8 cellular contexts compared by ENCODE assay signal in the genomic region with DNA sequence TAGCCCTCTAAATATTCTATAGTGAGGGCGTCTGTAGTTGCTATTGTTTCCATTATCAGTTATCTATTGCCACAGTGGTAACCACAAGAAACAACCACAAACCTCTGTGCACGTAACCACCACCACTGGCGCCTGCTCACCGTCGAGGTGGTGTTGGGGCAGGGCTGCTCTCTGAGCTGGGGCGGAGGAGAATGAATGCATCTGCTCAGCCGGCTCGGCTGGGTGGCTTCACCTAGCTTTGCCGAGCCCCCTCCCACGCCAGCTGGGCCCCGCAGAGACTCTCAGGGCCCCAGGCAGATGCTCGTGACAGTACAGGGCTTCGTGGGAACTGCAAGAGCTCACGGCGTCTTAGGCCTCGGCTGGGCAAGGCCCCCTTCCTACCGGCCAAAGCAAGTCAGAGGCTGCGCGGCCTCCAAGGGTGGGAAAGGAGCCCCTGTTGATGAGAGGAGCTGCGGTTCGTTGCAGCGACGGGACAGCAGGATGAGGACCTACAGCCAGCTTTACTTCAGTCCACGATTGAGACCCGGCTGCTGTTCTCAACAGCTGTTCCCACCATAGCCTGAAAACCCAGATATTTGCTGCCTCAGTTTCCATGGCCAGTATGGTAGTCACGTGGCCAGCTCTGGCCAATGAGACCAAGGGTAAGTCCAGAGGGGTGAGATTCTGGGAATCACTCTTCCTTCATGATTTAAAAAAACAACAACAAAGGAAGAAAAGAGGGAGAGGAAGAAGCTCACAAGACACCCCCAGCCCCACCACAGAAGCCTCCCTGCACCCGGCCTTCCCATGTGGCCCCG.
DNase-seq lines count a peak whose midpoint lies in the region; ATAC-seq and TF ChIP-seq lines count a peak whose summit lies in the region.

No MANE protein-coding gene starts in this region.

- H3K4me1 Mint-ChIP-seq in activated B cell treated with CpG ODN at 0.5 μM for 24 hours (peaks cover 11% of the 10 kb centered on the region), endodermal cell (no peaks in the 10 kb centered on the region), CD14-positive monocyte (peaks cover 7% of the 10 kb centered on the region)

- POLR2A ChIA-PET in activated B cell treated with CpG ODN at 0.5 μM for 24 hours (lab: Charles Lee): no interaction called here

- intact Hi-C loops in activated B cell treated with CpG ODN at 0.5 μM for 24 hours (cut with micrococcal nuclease) (no loop called here), CD14-positive monocyte (cut with micrococcal nuclease) (no loop called here), sciatic nerve (cut with DNase I) (loop anchor here (10.0 kb wide), 1 partner anchor 738 kb away; a partner anchor contains a TSS)

- TF ChIP-seq CTCF in activated B cell treated with CpG ODN at 0.5 μM for 24 hours (IDR thresholded peaks at IDR 0.05) (no peak), endodermal cell (conservative IDR thresholded peaks at IDR 0.05) (no peak), CD14-positive monocyte (IDR thresholded peaks at IDR 0.05) (no peak), WERI-Rb-1 (IDR thresholded peaks at IDR 0.05; ENCODE audit: low read depth, low read length) (no peak)

- H3K27me3 Mint-ChIP-seq in activated B cell treated with CpG ODN at 0.5 μM for 24 hours (peaks cover 47% of the 10 kb centered on the region), endodermal cell (ENCODE audit: insufficient read depth) (no peaks in the 10 kb centered on the region), CD14-positive monocyte (ENCODE audit: low read depth in 3 of 3) (peaks cover 21 to 49% (median 46%) of the 10 kb centered on the region in 3 donors)

- H3K9me3 ChIP-seq in endodermal cell (ENCODE audit: control insufficient read depth, low read length): no peaks in the 10 kb centered on the region
- H3K9me3 ChIP-seq in WERI-Rb-1 (ENCODE audit: severe bottlenecking): no peaks in the 10 kb centered on the region

- H3K36me3 ChIP-seq in endodermal cell (ENCODE audit: control insufficient read depth, insufficient read depth, low read length): no peaks in the 10 kb centered on the region
- no peaks in the 10 kb centered on the region for H3K36me3 ChIP-seq in WERI-Rb-1

- WGBS in endodermal cell (ENCODE audit: insufficient coverage in 1 of 2, insufficient read length in 1 of 2), 2 experiments: 92 to 95% methylated on average over 21 to 28 of the region's 28 CpGs

- no peak overlapping the region for H3K4me3 ChIP-seq in endodermal cell (ENCODE audit: low read length)
- no peak overlapping the region for H3K4me3 ChIP-seq in WERI-Rb-1 (ENCODE audit: low read depth, low read length)

- H3K4me3 Mint-ChIP-seq in activated B cell treated with CpG ODN at 0.5 μM for 24 hours (no peak overlapping the region), endodermal cell (no peak overlapping the region), CD14-positive monocyte (peak overlapping the region in 1 of 2 donors; percentile 9)

- DNase-seq in activated B cell treated with CpG ODN at 0.5 μM for 24 hours (no peak), endodermal cell (peak; percentile 41), CD14-positive monocyte (ENCODE audit: low spot score) (no peak), sciatic nerve (ENCODE audit: low spot score) (no peak), WERI-Rb-1 (no peak), NCI-H774 (lab: John Stamatoyannopoulos, UW) (no peak)

- H3K27ac Mint-ChIP-seq in activated B cell treated with CpG ODN at 0.5 μM for 24 hours (no peak overlapping the region), endodermal cell (no peak overlapping the region), CD14-positive monocyte (no peak overlapping the region)

- H3K4me1 ChIP-seq in endodermal cell (ENCODE audit: control insufficient read depth, insufficient read depth, low read length): no peaks in the 10 kb centered on the region

- no peaks in the 10 kb centered on the region for H3K27me3 ChIP-seq in endodermal cell (ENCODE audit: control insufficient read depth, insufficient read depth, low read length, poor library complexity, severe bottlenecking)
- no peaks in the 10 kb centered on the region for H3K27me3 ChIP-seq in WERI-Rb-1 (ENCODE audit: insufficient read depth, low read depth, severe bottlenecking)

- CTCF ChIA-PET in activated B cell treated with CpG ODN at 0.5 μM for 24 hours (lab: Charles Lee): no interaction called here

- H3K27ac ChIP-seq in endodermal cell (ENCODE audit: low read depth, low read length) (no peak overlapping the region), WERI-Rb-1 (no peak overlapping the region)

- no peak overlapping the region for H3K9ac ChIP-seq in endodermal cell (ENCODE audit: extremely low read depth, low read length, poor library complexity, severe bottlenecking)

- peak; percentile 92 for ATAC-seq in GM19328 (IDR thresholded peaks at IDR 0.05; ENCODE audit: unreplicated experiment)
- ATAC-seq in HG03139 (IDR thresholded peaks at IDR 0.05; ENCODE audit: unreplicated experiment): peak; percentile 97
- peak; percentile 78 for ATAC-seq in activated B cell treated with CpG ODN at 0.5 μM for 24 hours (ENCODE audit: low read depth)
- ATAC-seq in sciatic nerve: no peak

- H3K9me3 Mint-ChIP-seq in activated B cell treated with CpG ODN at 0.5 μM for 24 hours (no peaks in the 10 kb centered on the region), endodermal cell (no peaks in the 10 kb centered on the region), CD14-positive monocyte (peaks cover 0 to 2% (median 0%) of the 10 kb centered on the region in 7 donors)

- no peaks in the 10 kb centered on the region for H3K36me3 Mint-ChIP-seq in activated B cell treated with CpG ODN at 0.5 μM for 24 hours (ENCODE audit: low read depth)
- no peaks in the 10 kb centered on the region for H3K36me3 Mint-ChIP-seq in endodermal cell (ENCODE audit: low read depth)
- H3K36me3 Mint-ChIP-seq in CD14-positive monocyte: no peaks in the 10 kb centered on the region
